ENCODE assay signal across 7 cellular contexts in genomic region chr15:91021516-91022074, GRCh38. TPM values are rescaled to one million over a fixed set of nuclear protein-coding genes. Genes with fewer than 3 reads are reported as not detected.
A peak's percentile ranks its signal among the peaks of the same experiment; 100 is the strongest.
DNase-seq lines count a peak whose midpoint lies in the region; ATAC-seq, FAIRE-seq and TF ChIP-seq lines count a peak whose summit lies in the region.

No MANE protein-coding gene starts in this region.

- no peaks in the 10 kb centered on the region for H3K9me3 Mint-ChIP-seq in astrocyte (ENCODE audit: unreplicated experiment)

- intact Hi-C loops in left lung (cut with DNase I) (no loop called here), testis (cut with DNase I; ENCODE audit: low total_unique reads) (no loop called here)

- TF ChIP-seq RAD21 in Ishikawa (IDR thresholded peaks at IDR 0.05; ENCODE audit: low read depth) = no peak

- H4K20me1 ChIP-seq in astrocyte (ENCODE audit: insufficient read depth, low read length) = peaks cover 8% of the 10 kb centered on the region

- H3K27ac Mint-ChIP-seq in astrocyte (ENCODE audit: unreplicated experiment) = peak overlapping the region; percentile 37

- no peaks in the 10 kb centered on the region for H3K27me3 ChIP-seq in astrocyte (ENCODE audit: insufficient read depth, low read length)
- no peaks in the 10 kb centered on the region for H3K27me3 ChIP-seq in left lung
- H3K27me3 ChIP-seq in testis = no peaks in the 10 kb centered on the region

- H3K9ac ChIP-seq in astrocyte (ENCODE audit: low read length) = peak overlapping the region; percentile 89

- H3K27ac ChIP-seq in astrocyte (ENCODE audit: low read depth, low read length) (peak overlapping the region; percentile 70), left lung (peak overlapping the region in 1 of 2 donors; percentile 70), testis (peak overlapping the region in 1 of 2 donors; percentile 51)

- H3K4me1 ChIP-seq in astrocyte (ENCODE audit: insufficient read depth, low read length) = peaks cover 7% of the 10 kb centered on the region
- peaks cover 0 to 24% of the 10 kb centered on the region in 2 donors for H3K4me1 ChIP-seq in left lung
- H3K4me1 ChIP-seq in testis = peaks cover 12% of the 10 kb centered on the region

- H3K4me2 ChIP-seq in astrocyte (ENCODE audit: low read length) = peak overlapping the region; percentile 94

- H3K79me2 ChIP-seq in astrocyte (ENCODE audit: insufficient read depth, low read length) = peaks cover 45% of the 10 kb centered on the region

- H3K9me3 ChIP-seq in astrocyte (ENCODE audit: insufficient read depth, low read depth, low read length) (no peaks in the 10 kb centered on the region), left lung (no peaks in the 10 kb centered on the region), testis (no peaks in the 10 kb centered on the region)

- DNase-seq in astrocyte (ENCODE audit: low read depth) (peak; percentile 4), left lung (no peak), testis (no peak), GM12892 (ENCODE audit: insufficient read length) (no peak)

- peak overlapping the region; percentile 94 for H2AFZ ChIP-seq in astrocyte (ENCODE audit: low read depth, low read length)

- TF ChIP-seq EP300 in Ishikawa (IDR thresholded peaks at IDR 0.05; ENCODE audit: borderline replicate concordance) = no peak

- H3K4me1 Mint-ChIP-seq in astrocyte (ENCODE audit: low read depth, unreplicated experiment) = peaks cover 14% of the 10 kb centered on the region

- TF ChIP-seq CTCF in astrocyte (IDR thresholded peaks at IDR 0.05; ENCODE audit: insufficient read depth, low read depth, low read length) = no peak
- TF ChIP-seq CTCF in left lung (IDR thresholded peaks at IDR 0.05) = no peak
- TF ChIP-seq CTCF in testis (IDR thresholded peaks at IDR 0.05) = no peak

- FAIRE-seq in astrocyte (lab: Jason Lieb, UNC) = no peak
- no peak for FAIRE-seq in GM12892 (lab: Jason Lieb, UNC)

- H3K4me3 Mint-ChIP-seq in astrocyte (ENCODE audit: unreplicated experiment) = peak overlapping the region; percentile 96

- TF ChIP-seq POLR2A in testis (IDR thresholded peaks at IDR 0.05) (no peak), GM12892 (IDR thresholded peaks at IDR 0.05; ENCODE audit: low read depth, low read length) (no peak)

- H3K36me3 ChIP-seq in astrocyte (ENCODE audit: insufficient read depth, low read length) = peaks cover 2% of the 10 kb centered on the region
- H3K36me3 ChIP-seq in left lung = peaks cover 0 to 15% of the 10 kb centered on the region in 2 donors
- H3K36me3 ChIP-seq in testis (ENCODE audit: low read depth, missing control alignments) = no peaks in the 10 kb centered on the region

- peak overlapping the region; percentile 97 for H3K4me3 ChIP-seq in astrocyte (ENCODE audit: insufficient read depth, low read depth, low read length)
- H3K4me3 ChIP-seq in left lung = peak overlapping the region; percentile 80 to 96
- H3K4me3 ChIP-seq in testis = peak overlapping the region; percentile 74 to 90

- 5 to 10% methylated on average over 2 to 4 of the region's 4 CpGs for WGBS in testis, 2 donors

- H3K36me3 Mint-ChIP-seq in astrocyte (ENCODE audit: low read depth, unreplicated experiment) = peaks cover 4% of the 10 kb centered on the region

- peak; percentile 8 for ATAC-seq in GM18909 (IDR thresholded peaks at IDR 0.05; ENCODE audit: poor library complexity, unreplicated experiment)
- ATAC-seq in left lung = peak; percentile 6
- ATAC-seq in HG03432 (IDR thresholded peaks at IDR 0.05; ENCODE audit: unreplicated experiment) = no peak

- no peaks in the 10 kb centered on the region for H3K27me3 Mint-ChIP-seq in astrocyte (ENCODE audit: low read depth, unreplicated experiment)

TF ChIP-seq in Ishikawa, 13 proteins besides CTCF, POLR2A, EP300 and RAD21:
- peak; percentile 36; the same call in 1 of the 2 replicates for TF ChIP-seq NFIC (IDR thresholded peaks at IDR 0.05)
- TF ChIP-seq EGR1 (IDR thresholded peaks at IDR 0.05) = no peak
- TF ChIP-seq ZBTB7A (IDR thresholded peaks at IDR 0.05; ENCODE audit: low read depth) = no peak

RNA-seq across cellular contexts. Expression of gene VPS33B, which starts 0.8 kb away (rescaled TPM):
- total RNA-seq in astrocyte (9.7 and 12.0 TPM in 2 replicates), left lung (10 to 100 TPM; 11.8 to 16.6 TPM), testis (10 to 100 TPM; 12.6 to 20.6 TPM)
- polyA plus RNA-seq in testis (ENCODE audit: insufficient read depth, low read depth, low replicate concordance) = 16.9 TPM
- 18.5 TPM for polyA plus RNA-seq in GM12892 (2012; ENCODE audit: missing spikeins)

RNA-seq across cellular contexts. Expression of gene PRC1, which starts 27.3 kb away (rescaled TPM):
- total RNA-seq in astrocyte = 8.1 and 11.8 TPM in 2 replicates
- 10 to 100 TPM; 10.4 to 31.2 TPM for total RNA-seq in left lung
- total RNA-seq in testis = 100 to 1,000 TPM in 1 of 2 donors, 10 to 100 TPM in 1; 74.3 to 104 TPM
- 111 TPM for polyA plus RNA-seq in testis (ENCODE audit: insufficient read depth, low read depth, low replicate concordance)
- 72.3 TPM for polyA plus RNA-seq in GM12892 (2012; ENCODE audit: missing spikeins)
